1 cellular context compared by ENCODE assay signal in the genomic region with DNA sequence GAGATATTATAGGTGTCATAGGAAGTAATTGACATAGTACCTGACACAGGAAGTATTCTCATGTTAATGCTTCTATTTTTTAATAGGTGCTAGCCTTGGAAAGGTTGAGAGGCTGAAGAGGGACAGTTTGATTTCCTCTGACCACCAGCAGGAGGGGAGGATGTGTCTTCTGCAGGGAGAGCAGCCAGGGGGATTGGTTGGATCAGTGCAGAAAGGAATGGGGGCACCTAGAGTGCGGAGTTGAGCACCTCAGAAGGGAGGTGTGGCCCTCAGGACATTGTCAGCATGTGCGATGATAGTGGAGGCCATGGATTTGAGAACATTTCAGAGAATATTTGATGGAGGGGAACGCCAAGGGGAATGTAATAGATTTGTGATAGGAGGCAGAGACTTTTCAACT.
TF ChIP-seq lines count a peak whose summit lies in the region.

No MANE protein-coding gene starts in this region.

TF ChIP-seq in endothelial cell of umbilical vein, 7 proteins besides CTCF, POLR2A, EP300 and RAD21:
- TF ChIP-seq MYC (IDR thresholded peaks at IDR 0.05; ENCODE audit: low read depth, low read length) (no peak), EZH2 (IDR thresholded peaks at IDR 0.05; ENCODE audit: borderline replicate concordance, low read depth, low read length, severe bottlenecking) (no peak)
- TF ChIP-seq, protein P1, sequence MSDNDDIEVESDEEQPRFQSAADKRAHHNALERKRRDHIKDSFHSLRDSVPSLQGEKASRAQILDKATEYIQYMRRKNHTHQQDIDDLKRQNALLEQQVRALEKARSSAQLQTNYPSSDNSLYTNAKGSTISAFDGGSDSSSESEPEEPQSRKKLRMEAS (IDR thresholded peaks at IDR 0.05; ENCODE audit: insufficient read depth, insufficient read length): no peak
